In genomic region chr6:121865811-121866210, GRCh38 we compare ENCODE assay signal across 19 cellular contexts.
"Had no signal": no experiment of that assay in that cellular context is flagged by ENCODE, and none has a peak within 500 bp of the region (broad histone marks: within the 10 kb centered on the region; RNA-seq: fewer than 3 reads in every experiment).

No MANE protein-coding gene starts in this region.

- H3K4me1 ChIP-seq: breast epithelium had no signal

- H3K27me3 ChIP-seq: breast epithelium had no signal

- H3K4me3 Mint-ChIP-seq: activated CD4-positive, alpha-beta memory T cell treated with anti-CD3 and anti-CD28 coated beads, Interleukin-2, amount 10 ng/mL, durations not matched to agents 7 days and 5 days; activated CD4-positive, alpha-beta T cell treated with anti-CD3 and anti-CD28 coated beads for 36 hours; activated naive CD4-positive, alpha-beta T cell treated with anti-CD3 and anti-CD28 coated beads, Interleukin-2, amount 50 U/mL, for 24 hours; T-helper 1 cell treated with Interleukin-12 subunit alpha and Interleukin-12 subunit beta and Interleukin-4 antibody, amounts not matched to agents 30 μg/mL and 1 μg/mL, for 36 hours had no signal

- DNase-seq: activated CD4-positive, alpha-beta memory T cell treated with anti-CD3 and anti-CD28 coated beads, Interleukin-2, amount 10 ng/mL, durations not matched to agents 7 days and 5 days; activated CD4-positive, alpha-beta T cell treated with anti-CD3 and anti-CD28 coated beads for 36 hours; activated CD4-positive, alpha-beta T cell treated with anti-CD3 and anti-CD28 coated beads, Interleukin-2, amount 50 U/mL, for 1 hour; aorta; caudate nucleus; Kasumi-1; NCI-H1105 treated with DMSO at 0.1 percent for 48 hours; NCI-H1436 treated with DMSO at 0.1 percent for 48 hours; NCI-H187; NCI-H2081; NCI-H446; NCI-H524; PC-3; SHP77; T1000; WERI-Rb-1 had no signal

- H3K36me3 Mint-ChIP-seq: activated naive CD4-positive, alpha-beta T cell treated with anti-CD3 and anti-CD28 coated beads, Interleukin-2, amount 50 U/mL, for 24 hours had no signal

- H3K9me3 Mint-ChIP-seq: activated naive CD4-positive, alpha-beta T cell treated with anti-CD3 and anti-CD28 coated beads, Interleukin-2, amount 50 U/mL, for 24 hours had no signal

- H3K27ac Mint-ChIP-seq: activated CD4-positive, alpha-beta memory T cell treated with anti-CD3 and anti-CD28 coated beads, Interleukin-2, amount 10 ng/mL, durations not matched to agents 7 days and 5 days; activated CD4-positive, alpha-beta T cell treated with anti-CD3 and anti-CD28 coated beads for 36 hours; activated naive CD4-positive, alpha-beta T cell treated with anti-CD3 and anti-CD28 coated beads, Interleukin-2, amount 50 U/mL, for 24 hours; T-helper 1 cell treated with Interleukin-12 subunit alpha and Interleukin-12 subunit beta and Interleukin-4 antibody, amounts not matched to agents 30 μg/mL and 1 μg/mL, for 36 hours had no signal

- H3K4me3 ChIP-seq: breast epithelium had no signal

- H3K27ac ChIP-seq: breast epithelium, WERI-Rb-1 had no signal

- ATAC-seq: activated CD4-positive, alpha-beta T cell treated with anti-CD3 and anti-CD28 coated beads for 36 hours; PC-3 had no signal

- H3K27me3 Mint-ChIP-seq: activated CD4-positive, alpha-beta memory T cell treated with anti-CD3 and anti-CD28 coated beads, Interleukin-2, amount 10 ng/mL, durations not matched to agents 7 days and 5 days; activated CD4-positive, alpha-beta T cell treated with anti-CD3 and anti-CD28 coated beads for 36 hours; activated naive CD4-positive, alpha-beta T cell treated with anti-CD3 and anti-CD28 coated beads, Interleukin-2, amount 50 U/mL, for 24 hours had no signal

- H3K36me3 ChIP-seq: breast epithelium, WERI-Rb-1 had no signal

- H3K4me1 Mint-ChIP-seq: activated CD4-positive, alpha-beta memory T cell treated with anti-CD3 and anti-CD28 coated beads, Interleukin-2, amount 10 ng/mL, durations not matched to agents 7 days and 5 days; activated CD4-positive, alpha-beta T cell treated with anti-CD3 and anti-CD28 coated beads for 36 hours; activated naive CD4-positive, alpha-beta T cell treated with anti-CD3 and anti-CD28 coated beads, Interleukin-2, amount 50 U/mL, for 24 hours had no signal
